Comparison of ENCODE assay signal across 14 cellular contexts in the genomic region with DNA sequence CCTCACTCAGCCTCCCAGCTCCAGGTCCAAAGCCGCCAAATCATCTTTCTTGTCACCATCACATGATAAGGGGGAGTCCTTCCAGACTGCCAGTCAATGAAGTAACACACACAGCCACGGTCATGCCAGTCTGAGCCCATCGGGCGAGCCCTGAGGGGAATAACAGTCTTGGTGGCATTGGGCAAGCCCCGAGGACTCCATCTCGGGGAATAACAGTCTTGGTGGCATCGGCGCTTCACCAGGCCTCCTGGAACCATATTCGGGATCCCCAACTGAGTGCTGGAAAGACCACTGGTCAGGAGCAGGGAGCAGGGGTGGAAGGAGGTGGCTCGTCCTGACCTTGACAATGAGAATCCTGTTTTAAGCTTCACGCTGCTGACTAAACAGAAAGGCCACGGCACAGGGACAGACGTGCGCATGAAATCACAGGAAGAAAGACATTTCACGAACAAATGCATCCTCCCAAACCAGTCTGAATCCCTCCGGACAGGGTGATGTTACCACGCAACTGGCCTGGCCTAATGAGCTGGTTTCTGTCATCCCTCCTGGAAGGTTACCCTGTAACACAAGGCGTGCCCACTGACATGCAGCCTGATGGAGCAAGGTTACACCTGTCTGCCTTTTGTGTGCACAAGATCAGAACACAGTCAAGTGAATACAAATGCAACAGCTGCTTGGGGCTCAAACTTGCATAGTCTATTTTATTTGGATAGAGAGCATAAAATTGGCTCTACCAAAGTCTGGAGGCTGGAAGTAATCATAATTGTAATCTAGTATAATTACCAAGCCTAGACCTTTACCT.
"Had no signal": no experiment of that assay in that cellular context is flagged by ENCODE, and none has a peak within 500 bp of the region (broad histone marks: within the 10 kb centered on the region; RNA-seq: fewer than 3 reads in every experiment).

No MANE protein-coding gene starts in this region.

- H3K36me3 ChIP-seq: left lung, prostate gland, right lobe of liver, suprapubic skin, upper lobe of left lung had no signal

- H3K4me1 ChIP-seq: left lung, prostate gland, right lobe of liver, suprapubic skin, upper lobe of left lung had no signal

- ATAC-seq: activated CD4-positive, CD25-positive, alpha-beta regulatory T cell treated with anti-CD3 and anti-CD28 coated beads, Interleukin-2, amount 50 U/mL, for 24 hours; activated naive CD4-positive, alpha-beta T cell treated with anti-CD3 and anti-CD28 coated beads, Interleukin-2, amount 50 U/mL, for 72 hours; activated T-cell treated with anti-CD3 and anti-CD28 coated beads, Interleukin-2, amount 50 U/mL, for 4 hours; left lung; natural killer cell had no signal

- H3K9me3 ChIP-seq: left lung, prostate gland, right lobe of liver, suprapubic skin, upper lobe of left lung had no signal

- H3K27me3 ChIP-seq: left lung, right lobe of liver, suprapubic skin, upper lobe of left lung had no signal

- H3K9me3 Mint-ChIP-seq: activated naive CD4-positive, alpha-beta T cell treated with anti-CD3 and anti-CD28 coated beads, Interleukin-2, amount 50 U/mL, for 72 hours; natural killer cell had no signal

- H3K36me3 Mint-ChIP-seq: activated naive CD4-positive, alpha-beta T cell treated with anti-CD3 and anti-CD28 coated beads, Interleukin-2, amount 50 U/mL, for 72 hours; natural killer cell had no signal

- H3K4me3 ChIP-seq: left lung, prostate gland, right lobe of liver, suprapubic skin, upper lobe of left lung had no signal

- H3K27ac ChIP-seq: left lung, prostate gland, right lobe of liver, suprapubic skin, upper lobe of left lung had no signal

- H3K4me1 Mint-ChIP-seq: natural killer cell had no signal

- H3K27ac Mint-ChIP-seq: activated naive CD4-positive, alpha-beta T cell treated with anti-CD3 and anti-CD28 coated beads, Interleukin-2, amount 50 U/mL, for 72 hours; natural killer cell had no signal

- DNase-seq: activated effector memory CD4-positive, alpha-beta T cell treated with anti-CD3 and anti-CD28 coated beads, Interleukin-2, amount 50 U/mL, for 16 hours; activated T-cell treated with anti-CD3 and anti-CD28 coated beads, Interleukin-2, amount 50 U/mL, for 4 hours; foreskin melanocyte; left lung; natural killer cell; stimulated activated CD4-positive, alpha-beta T cell treated with anti-CD3 and anti-CD28 coated beads, Interleukin-2, amount 100 ng/mL, for 24 hours; stimulated activated naive CD4-positive, alpha-beta T cell had no signal

- FAIRE-seq: endothelial cell of umbilical vein had no signal

- H3K4me3 Mint-ChIP-seq: activated T-cell treated with anti-CD3 and anti-CD28 coated beads, Interleukin-2, amount 50 U/mL, for 4 hours; natural killer cell had no signal
